ENCODE assay signal across 9 cellular contexts in genomic region chr22:38981005-38981658, GRCh38. TPM values are rescaled to one million over a fixed set of nuclear protein-coding genes. Genes with fewer than 3 reads are reported as not detected.
DNase-seq lines count a peak whose midpoint lies in the region; ATAC-seq, FAIRE-seq and TF ChIP-seq lines count a peak whose summit lies in the region.
"Had no signal": no experiment of that assay in that cellular context is flagged by ENCODE, and none has a peak within 500 bp of the region (broad histone marks: within the 10 kb centered on the region; RNA-seq: fewer than 3 reads in every experiment).

No MANE protein-coding gene starts in this region.

- 26 to 32% methylated on average over 21 of the region's 21 CpGs for WGBS in tibial nerve, 2 donors

- peak; percentile 52 for TF ChIP-seq CTCF in GM10248 (IDR thresholded peaks at IDR 0.05; ENCODE audit: control extremely low read depth, extremely low read depth, low read depth, missing control alignments)
- no peak for TF ChIP-seq CTCF in kidney (IDR thresholded peaks at IDR 0.05; ENCODE audit: borderline replicate concordance, extremely low read depth, insufficient read depth)
- TF ChIP-seq CTCF in tibial nerve (IDR thresholded peaks at IDR 0.05), result peak in 1 of 5 experiments; percentile 4

- peak overlapping the region in 1 of 2 donors; percentile 58 for H3K9ac ChIP-seq in kidney (ENCODE audit: low read length in 2 of 2)

- no peaks in the 10 kb centered on the region for H3K27me3 ChIP-seq in tibial nerve

- TF ChIP-seq EP300 in tibial nerve (IDR thresholded peaks at IDR 0.05), result no peak

- no peak for ATAC-seq in activated CD8-positive, alpha-beta T cell treated with anti-CD3 and anti-CD28 coated beads, Interleukin-2, amount 10 ng/mL, durations not matched to agents 7 days and 5 days
- ATAC-seq in GM18511 (IDR thresholded peaks at IDR 0.05; ENCODE audit: unreplicated experiment), result no peak
- ATAC-seq in GM19455 (IDR thresholded peaks at IDR 0.05; ENCODE audit: unreplicated experiment), result no peak
- ATAC-seq in GM21360 (IDR thresholded peaks at IDR 0.05; ENCODE audit: unreplicated experiment), result no peak

- peak overlapping the region; percentile 37 to 57 for H3K27ac ChIP-seq in kidney (ENCODE audit: low read depth in 2 of 2, low read length in 2 of 2)
- H3K27ac ChIP-seq in tibial nerve, result peak overlapping the region in 3 of 4 donors; percentile 69 to 80 (median 76)

- POLR2A ChIA-PET in GM10248 (lab: Yijun Ruan, JAX), result no interaction called here
- POLR2A ChIA-PET in activated CD8-positive, alpha-beta T cell treated with anti-CD3 and anti-CD28 coated beads, Interleukin-2, amount 10 ng/mL, durations not matched to agents 7 days and 5 days (lab: Charles Lee), result interaction anchor here (1.3 kb wide), 1 partner anchor 14 kb away, joined by 3 read pairs; no protein-coding TSS in a partner anchor

- H3K27ac Mint-ChIP-seq in activated CD8-positive, alpha-beta T cell treated with anti-CD3 and anti-CD28 coated beads, Interleukin-2, amount 10 ng/mL, durations not matched to agents 7 days and 5 days, result peak overlapping the region; percentile 95

- H3K36me3 ChIP-seq in kidney (ENCODE audit: control insufficient read depth in 1 of 2, insufficient read depth in 2 of 2, low read length in 2 of 2), result no peaks in the 10 kb centered on the region
- H3K36me3 ChIP-seq in tibial nerve, result no peaks in the 10 kb centered on the region

- H3K4me3 ChIP-seq in kidney (ENCODE audit: low read length in 2 of 2) (peak overlapping the region; percentile 50 to 67), tibial nerve (peak overlapping the region in 2 of 4 donors; percentile 54 to 56)

- no peak for TF ChIP-seq POLR2A in tibial nerve (IDR thresholded peaks at IDR 0.05)

- H3K4me1 Mint-ChIP-seq in activated CD8-positive, alpha-beta T cell treated with anti-CD3 and anti-CD28 coated beads, Interleukin-2, amount 10 ng/mL, durations not matched to agents 7 days and 5 days (ENCODE audit: low read depth), result peaks cover 45% of the 10 kb centered on the region

- CTCF ChIA-PET in GM10248 (lab: Yijun Ruan, JAX), result interaction anchor here (1.2 to 3.9 kb wide), 4 partner anchors 10 to 110 kb away, joined by 3 to 20 read pairs (median 4); no protein-coding TSS in a partner anchor
- CTCF ChIA-PET in activated CD8-positive, alpha-beta T cell treated with anti-CD3 and anti-CD28 coated beads, Interleukin-2, amount 10 ng/mL, durations not matched to agents 7 days and 5 days (lab: Charles Lee), result interaction anchor here (0.7 to 6.1 kb wide), 6 partner anchors 8 to 111 kb away, joined by 3 to 35 read pairs (median 5); partner anchors contain the start of gene CBX6

- peak overlapping the region; percentile 75 for H3K4me3 Mint-ChIP-seq in activated CD8-positive, alpha-beta T cell treated with anti-CD3 and anti-CD28 coated beads, Interleukin-2, amount 10 ng/mL, durations not matched to agents 7 days and 5 days

- intact Hi-C loops in kidney (cut with DNase I), result no loop called here

- H3K9me3 Mint-ChIP-seq in activated CD8-positive, alpha-beta T cell treated with anti-CD3 and anti-CD28 coated beads, Interleukin-2, amount 10 ng/mL, durations not matched to agents 7 days and 5 days (ENCODE audit: insufficient read depth), result no peaks in the 10 kb centered on the region
- H3K9me3 Mint-ChIP-seq: stimulated activated naive CD8-positive, alpha-beta T cell treated with anti-CD3 and anti-CD28 coated beads, Interleukin-15, Interleukin-2, amounts not matched to agents 100 ng/mL and 50 ng/mL, for 24 hours had no signal

- DNase-seq in 8988T, result peak; percentile 53
- DNase-seq in GM10248 (ENCODE audit: extremely low spot score), result no peak
- no peak for DNase-seq in activated CD8-positive, alpha-beta T cell treated with anti-CD3 and anti-CD28 coated beads, Interleukin-2, amount 10 ng/mL, durations not matched to agents 7 days and 5 days
- DNase-seq in kidney, result peak; percentile 79
- DNase-seq in tibial nerve (ENCODE audit: low spot score in 2 of 2), result no peak

- H3K4me1 ChIP-seq in kidney (ENCODE audit: control insufficient read depth in 1 of 2, insufficient read depth in 1 of 2, low read depth in 1 of 2, low read length in 2 of 2) (peaks cover 0 to 5% of the 10 kb centered on the region in 2 donors), tibial nerve (peaks cover 0 to 22% (median 7%) of the 10 kb centered on the region in 4 donors)

- no peaks in the 10 kb centered on the region for H3K9me3 ChIP-seq in kidney (ENCODE audit: control insufficient read depth in 1 of 2, low read length in 2 of 2)
- no peaks in the 10 kb centered on the region for H3K9me3 ChIP-seq in tibial nerve

- no peak for FAIRE-seq in kidney (lab: Jason Lieb, UNC)

- peaks cover 6% of the 10 kb centered on the region for H3K27me3 Mint-ChIP-seq in activated CD8-positive, alpha-beta T cell treated with anti-CD3 and anti-CD28 coated beads, Interleukin-2, amount 10 ng/mL, durations not matched to agents 7 days and 5 days (ENCODE audit: low read depth)
- H3K27me3 Mint-ChIP-seq: stimulated activated naive CD8-positive, alpha-beta T cell treated with anti-CD3 and anti-CD28 coated beads, Interleukin-15, Interleukin-2, amounts not matched to agents 100 ng/mL and 50 ng/mL, for 24 hours had no signal

- H3K36me3 Mint-ChIP-seq in activated CD8-positive, alpha-beta T cell treated with anti-CD3 and anti-CD28 coated beads, Interleukin-2, amount 10 ng/mL, durations not matched to agents 7 days and 5 days (ENCODE audit: low read depth), result peaks cover 16% of the 10 kb centered on the region

RNA-seq across cellular contexts. Expression of gene APOBEC3B, which starts 1.0 kb away (rescaled TPM):
- 10 to 100 TPM; 12.1 to 13.3 TPM for total RNA-seq in activated CD8-positive, alpha-beta T cell treated with anti-CD3 and anti-CD28 coated beads, Interleukin-2, amount 10 ng/mL, durations not matched to agents 7 days and 5 days
- total RNA-seq in kidney (2.7 TPM), tibial nerve (1 to 10 TPM in 1 of 4 donors, under 1 TPM in 2, not detected in 1; 0.39 to 3.3 (median 0.60) TPM)
- polyA plus RNA-seq in kidney (ENCODE audit: insufficient read depth, low read depth, low replicate concordance), result 1.0 TPM

RNA-seq across cellular contexts. Expression of gene APOBEC3A, which starts 23.7 kb away (rescaled TPM):
- not detected for total RNA-seq in activated CD8-positive, alpha-beta T cell treated with anti-CD3 and anti-CD28 coated beads, Interleukin-2, amount 10 ng/mL, durations not matched to agents 7 days and 5 days
- 1.2 TPM for total RNA-seq in kidney
- polyA plus RNA-seq in kidney (ENCODE audit: insufficient read depth, low read depth, low replicate concordance), result not detected
- total RNA-seq in tibial nerve, result 1 to 10 TPM in 1 of 4 donors, not detected in 3; 3.3 TPM

RNA-seq across cellular contexts. Expression of gene APOBEC3C, which starts 32.9 kb away (rescaled TPM):
- 100 to 1,000 TPM; 138 to 147 TPM for total RNA-seq in activated CD8-positive, alpha-beta T cell treated with anti-CD3 and anti-CD28 coated beads, Interleukin-2, amount 10 ng/mL, durations not matched to agents 7 days and 5 days
- total RNA-seq in kidney, result 19.8 TPM
- 9.5 TPM for polyA plus RNA-seq in kidney (ENCODE audit: insufficient read depth, low read depth, low replicate concordance)
- 10 to 100 TPM in 2 of 4 donors, 1 to 10 TPM in 2; 6.6 to 14.4 (median 9.9) TPM for total RNA-seq in tibial nerve

RNA-seq across cellular contexts. Expression of gene APOBEC3D, which starts 39.8 kb away (rescaled TPM):
- 10 to 100 TPM; 49.1 to 51.5 TPM for total RNA-seq in activated CD8-positive, alpha-beta T cell treated with anti-CD3 and anti-CD28 coated beads, Interleukin-2, amount 10 ng/mL, durations not matched to agents 7 days and 5 days
- 4.3 TPM for total RNA-seq in kidney
- polyA plus RNA-seq in kidney (ENCODE audit: insufficient read depth, low read depth, low replicate concordance), result 1.7 TPM
- total RNA-seq in tibial nerve, result 1 to 10 TPM in 2 of 4 donors, under 1 TPM in 2; 0.44 to 2.1 (median 1.1) TPM

RNA-seq across cellular contexts. Expression of gene APOBEC3F, which starts 59.5 kb away (rescaled TPM):
- total RNA-seq in activated CD8-positive, alpha-beta T cell treated with anti-CD3 and anti-CD28 coated beads, Interleukin-2, amount 10 ng/mL, durations not matched to agents 7 days and 5 days, result 10 to 100 TPM; 43.1 to 48.8 TPM
- total RNA-seq in kidney (16.3 TPM), tibial nerve (1 to 10 TPM; 3.5 to 7.8 (median 5.2) TPM)
- polyA plus RNA-seq in kidney (ENCODE audit: insufficient read depth, low read depth, low replicate concordance), result 6.9 TPM

Comparison
In these comparisons a context has a peak if more than half of its experiments do, and no peak if none do; other contexts are left out.
1. DNase-seq: peak in 8988T (single experiment) and kidney (single experiment); none in GM10248 (single experiment), activated CD8-positive, alpha-beta T cell treated with anti-CD3 and anti-CD28 coated beads, Interleukin-2, amount 10 ng/mL, durations not matched to agents 7 days and 5 days (single experiment) and tibial nerve (0 of 2).